18 cellular contexts compared by ENCODE assay signal in genomic region chr6:100780648-100781047, GRCh38.
A peak's percentile ranks its signal among the peaks of the same experiment; 100 is the strongest.
DNase-seq lines count a peak whose midpoint lies in the region; ATAC-seq, FAIRE-seq and TF ChIP-seq lines count a peak whose summit lies in the region.
"Had no signal": no experiment of that assay in that cellular context is flagged by ENCODE, and none has a peak within 500 bp of the region (broad histone marks: within the 10 kb centered on the region; RNA-seq: fewer than 3 reads in every experiment).

No MANE protein-coding gene starts in this region.

- H3K36me3 ChIP-seq in PC-3 (ENCODE audit: low read depth, low read length) (no peaks in the 10 kb centered on the region), bronchial epithelial cell (ENCODE audit: control insufficient read depth, insufficient read depth, low read length) (peaks cover 1% of the 10 kb centered on the region), mesenchymal stem cell (ENCODE audit: control insufficient read depth in 1 of 2, insufficient read depth in 2 of 2, low read depth in 1 of 2, low read length in 2 of 2) (peaks cover 0 to 10% of the 10 kb centered on the region in 2 experiments)
- H3K36me3 ChIP-seq: BLaER1 had no signal

- no peak overlapping the region for H2BK5ac ChIP-seq in mesenchymal stem cell (ENCODE audit: low read depth, low read length, poor library complexity, severe bottlenecking)

- H4K8ac ChIP-seq in mesenchymal stem cell (ENCODE audit: low read length): no peak overlapping the region

- H3K9ac ChIP-seq in PC-3 (ENCODE audit: low read length) (peak overlapping the region; percentile 22; the same call in 1 of the 2 replicates), mesenchymal stem cell (ENCODE audit: low read length) (no peak overlapping the region)
- H3K9ac ChIP-seq: BLaER1 had no signal

- H3K4me1 ChIP-seq in PC-3 (ENCODE audit: insufficient read depth, low read length) (peaks cover 13% of the 10 kb centered on the region), mesenchymal stem cell (ENCODE audit: control insufficient read depth, insufficient read depth, low read depth, low read length) (no peaks in the 10 kb centered on the region)
- H3K4me1 ChIP-seq: BLaER1 had no signal

- H3K9me2 ChIP-seq in PC-3 (replicated peaks; ENCODE audit: low read length): no peaks in the 10 kb centered on the region

- no peak overlapping the region for H4K91ac ChIP-seq in mesenchymal stem cell (ENCODE audit: low read length)

- H3K4me3 ChIP-seq in PC-3 (ENCODE audit: low read length) (no peak overlapping the region), bronchial epithelial cell (ENCODE audit: low read depth, low read length) (no peak overlapping the region), mesenchymal stem cell (ENCODE audit: insufficient read depth in 1 of 2, low read depth in 1 of 2, low read length in 2 of 2) (no peak overlapping the region)
- H3K4me3 ChIP-seq: BLaER1, GM12878 had no signal

- POLR2A ChIA-PET in PC-3 (lab: Charles Lee; ENCODE audit: unreplicated experiment): no interaction called here

- H2AFZ ChIP-seq in PC-3 (ENCODE audit: low read length) (no peak overlapping the region), mesenchymal stem cell (ENCODE audit: low read depth, low read length) (no peak overlapping the region)

- no peak for FAIRE-seq in bronchial epithelial cell (lab: Jason Lieb, UNC)
- FAIRE-seq: GM12878, H1 had no signal

- no peak overlapping the region for H2BK120ac ChIP-seq in mesenchymal stem cell (ENCODE audit: low read depth, low read length)

- no peak overlapping the region for H3K4ac ChIP-seq in mesenchymal stem cell (ENCODE audit: low read depth in 1 of 2, low read length in 2 of 2)

- H3K9me3 ChIP-seq in PC-3 (ENCODE audit: low read length) (no peaks in the 10 kb centered on the region), mesenchymal stem cell (ENCODE audit: control insufficient read depth, low read length) (no peaks in the 10 kb centered on the region)
- H3K9me3 ChIP-seq: BLaER1 had no signal

- peaks cover 6% of the 10 kb centered on the region for H3K79me1 ChIP-seq in mesenchymal stem cell (replicated peaks; ENCODE audit: low read length, poor library complexity, severe bottlenecking)

- H2BK12ac ChIP-seq in mesenchymal stem cell (ENCODE audit: low read length in 2 of 2): no peak overlapping the region

- H3K4me2 ChIP-seq in PC-3 (ENCODE audit: low read length): peak overlapping the region; percentile 27; the same call in 1 of the 2 replicates
- H3K4me2 ChIP-seq in mesenchymal stem cell (ENCODE audit: low read length, poor library complexity, severe bottlenecking): no peak overlapping the region
- H3K4me2 ChIP-seq: BLaER1 had no signal

- no peaks in the 10 kb centered on the region for H3K27me3 ChIP-seq in PC-3 (ENCODE audit: low read length)
- no peaks in the 10 kb centered on the region for H3K27me3 ChIP-seq in bronchial epithelial cell (ENCODE audit: control insufficient read depth, insufficient read depth, low read length)
- no peaks in the 10 kb centered on the region for H3K27me3 ChIP-seq in mesenchymal stem cell (ENCODE audit: control insufficient read depth in 1 of 2, insufficient read depth in 1 of 2, low read length in 2 of 2)
- H3K27me3 ChIP-seq: BLaER1 had no signal

- DNase-seq in COLO829 (ENCODE audit: low spot score) (peak; percentile 2), PC-3 (peak; percentile 66), bronchial epithelial cell (ENCODE audit: low read depth) (peak; percentile 37), foreskin melanocyte (peak; percentile 3), mesenchymal stem cell (no peak), CD1c-positive myeloid dendritic cell (ENCODE audit: extremely low spot score) (no peak)
- DNase-seq: 8988T; CD8-positive, alpha-beta T cell; COR-L47; DMS 273 treated with DMSO at 0.1 percent for 48 hours; DMS53; DND-41; EL; H9 had no signal

- no peak overlapping the region for H2BK15ac ChIP-seq in mesenchymal stem cell (ENCODE audit: low read depth, poor library complexity, severe bottlenecking)

- BruUV-seq in PC-3 (replicated peaks; lab: Mats Ljungman, UMichigan): no TSS peak

- H3K14ac ChIP-seq in mesenchymal stem cell (ENCODE audit: low read length in 2 of 2): no peak overlapping the region

- no peak overlapping the region for H3K18ac ChIP-seq in mesenchymal stem cell (ENCODE audit: low read depth in 1 of 2, low read length in 2 of 2)

- H3K27ac ChIP-seq in PC-3 (ENCODE audit: low read length) (peak overlapping the region; percentile 88), mesenchymal stem cell (ENCODE audit: low read length, poor library complexity, severe bottlenecking) (no peak overlapping the region)
- H3K27ac ChIP-seq: BLaER1 had no signal

- H2AK5ac ChIP-seq in mesenchymal stem cell (ENCODE audit: low read length, severe bottlenecking): no peak overlapping the region

- TF ChIP-seq CTCF in PC-3 (conservative IDR thresholded peaks at IDR 0.05; ENCODE audit: low read depth, low read length) (no peak), bronchial epithelial cell (IDR thresholded peaks at IDR 0.05; ENCODE audit: insufficient read depth, low read length, severe bottlenecking) (no peak)

- intact Hi-C loops in PC-3 (cut with micrococcal nuclease): loop anchor here (2.0 to 5.0 kb wide), 2 partner anchors 288 to 612 kb away; partner anchors contain the start of gene GRIK2

- H3K79me2 ChIP-seq in PC-3 (ENCODE audit: low read length): no peaks in the 10 kb centered on the region

- no peaks in the 10 kb centered on the region for H4K20me1 ChIP-seq in PC-3 (ENCODE audit: low read length)
- H4K20me1 ChIP-seq: BLaER1 had no signal

- H3K23ac ChIP-seq in mesenchymal stem cell (ENCODE audit: low read length in 2 of 2): no peak overlapping the region

- ATAC-seq in PC-3 (peak; percentile 96), HG03108 (IDR thresholded peaks at IDR 0.05; ENCODE audit: unreplicated experiment) (no peak)
- ATAC-seq: CD8-positive, alpha-beta T cell; GM12878 had no signal

- no peaks in the 10 kb centered on the region for H3F3A ChIP-seq in PC-3 (ENCODE audit: low read length, unreplicated experiment)

- CTCF ChIA-PET in PC-3 (lab: Charles Lee): interaction anchor here (0.6 kb wide), 1 partner anchor 325 kb away, joined by 4 read pairs; no protein-coding TSS in a partner anchor

Comparison
In these comparisons a context has a peak if more than half of its experiments do, and no peak if none do; other contexts are left out.
1. DNase-seq: peak in COLO829 (single experiment), PC-3 (single experiment), bronchial epithelial cell (single experiment) and foreskin melanocyte (single experiment); none in mesenchymal stem cell (single experiment) and CD1c-positive myeloid dendritic cell (single experiment).